5 cellular contexts compared by ENCODE assay signal in the genomic region with DNA sequence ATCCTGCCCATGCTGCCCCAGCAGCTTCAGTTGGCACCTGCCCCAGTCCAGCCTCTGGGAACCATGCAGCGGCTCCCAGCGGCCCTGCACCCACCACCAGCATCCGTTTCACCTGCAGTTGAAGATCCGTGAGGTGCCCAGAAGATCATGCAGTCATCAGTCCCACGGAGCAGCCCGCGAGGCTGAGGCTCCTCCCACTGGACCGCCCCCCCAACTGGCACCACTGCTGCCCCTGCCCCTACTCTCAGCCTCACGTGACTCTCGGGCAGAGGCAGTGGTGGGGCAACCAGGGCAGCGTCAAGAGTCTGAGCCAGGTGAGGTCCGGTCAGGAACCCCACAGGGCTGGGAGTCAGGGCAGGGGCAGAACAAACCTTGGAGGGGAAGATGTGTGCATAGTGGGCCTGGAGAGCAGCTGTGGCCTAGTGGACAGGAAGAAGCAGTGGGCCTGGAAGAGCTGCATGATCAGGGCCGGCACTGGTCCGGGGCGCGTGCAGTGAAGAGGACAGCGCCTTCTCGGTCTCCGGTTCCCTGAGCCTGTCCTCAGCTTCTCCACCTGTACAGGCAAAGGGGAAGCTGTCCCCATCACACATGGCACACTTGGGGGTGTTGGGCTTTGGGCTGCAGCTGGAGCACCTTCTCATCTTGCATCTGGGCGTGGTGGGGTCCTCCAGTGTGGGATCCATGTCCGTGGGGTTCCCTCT. TPM values are rescaled to one million over a fixed set of nuclear protein-coding genes. Genes with fewer than 3 reads are reported as not detected.
"Had no signal": no experiment of that assay in that cellular context is flagged by ENCODE, and none has a peak within 500 bp of the region (broad histone marks: within the 10 kb centered on the region; RNA-seq: fewer than 3 reads in every experiment).

No MANE protein-coding gene starts in this region.

RNA-seq across cellular contexts. Expression of a gene that starts 28.0 kb away (rescaled TPM):
- total RNA-seq: HT-29 had no signal

RNA-seq across cellular contexts. Expression of a gene that starts 31.1 kb away (rescaled TPM):
- total RNA-seq: HepG2, HT-29, HT1080, IMR-90, K562 had no signal
